8 cellular contexts compared by ENCODE assay signal in genomic region chr1:36398370-36398977, GRCh38. TPM values are rescaled to one million over a fixed set of nuclear protein-coding genes. Genes with fewer than 3 reads are reported as not detected.
DNase-seq lines count a peak whose midpoint lies in the region; ATAC-seq, FAIRE-seq and TF ChIP-seq lines count a peak whose summit lies in the region.

No MANE protein-coding gene starts in this region.

- SMC1A ChIA-PET in GM12878 (lab: Charles Lee; ENCODE audit: uncharacterized antibody, unreplicated experiment) = interaction anchor here (0.7 to 3.8 kb wide), 8 partner anchors 10 to 248 kb away, joined by 3 to 36 read pairs (median 4); no protein-coding TSS in a partner anchor

- WGBS in A549 (ENCODE audit: missing lambda C conversion rate) = 68% methylated on average over 6 of the region's 7 CpGs
- WGBS in GM12878 (ENCODE audit: insufficient coverage, insufficient replicate concordance, low lambda C conversion rate, missing lambda C conversion rate) = 70% methylated on average over 7 of the region's 7 CpGs

- intact Hi-C loops in GM12878 (cut with micrococcal nuclease; ENCODE audit: unreplicated experiment) = no loop called here

- no peaks in the 10 kb centered on the region for H3K9me3 ChIP-seq in A549
- no peaks in the 10 kb centered on the region for H3K9me3 ChIP-seq in HUES6 (ENCODE audit: control insufficient read depth, insufficient read depth, low read depth, low read length)
- peaks cover 2% of the 10 kb centered on the region; the same call in 2 of the 3 replicates for H3K9me3 ChIP-seq in GM12878 (replicated peaks; ENCODE audit: control insufficient read depth, insufficient read depth, low read length)
- H3K9me3 ChIP-seq in muscle layer of duodenum (ENCODE audit: control insufficient read depth in 1 of 2, low read length in 2 of 2) = no peaks in the 10 kb centered on the region

- H3K4me1 ChIP-seq in A549 = peaks cover 9% of the 10 kb centered on the region; the same call in 1 of the 3 replicates
- peaks cover 13% of the 10 kb centered on the region for H3K4me1 ChIP-seq in HUES6 (ENCODE audit: control insufficient read depth, insufficient read depth, low read length)
- H3K4me1 ChIP-seq in GM12878 (ENCODE audit: control insufficient read depth, insufficient read depth, low read length) = peaks cover 13% of the 10 kb centered on the region
- peaks cover 0 to 8% of the 10 kb centered on the region in 2 donors for H3K4me1 ChIP-seq in muscle layer of duodenum (ENCODE audit: control insufficient read depth in 1 of 2, insufficient read depth in 2 of 2, low read length in 2 of 2)

- ATAC-seq in A549 = no peak
- no peak for ATAC-seq in GM12878
- ATAC-seq in GM18505 (IDR thresholded peaks at IDR 0.05; ENCODE audit: unreplicated experiment) = no peak
- ATAC-seq in GM19467 (IDR thresholded peaks at IDR 0.05; ENCODE audit: unreplicated experiment) = no peak

- no peak for TF ChIP-seq CTCF in A549 (IDR thresholded peaks at IDR 0.05)
- no peak for TF ChIP-seq CTCF in GM12878 (IDR thresholded peaks at IDR 0.05 in 2 of 3, conservative IDR thresholded peaks at IDR 0.05 in 1 of 3; ENCODE audit: control insufficient read depth in 2 of 3, extremely low read depth in 1 of 3, insufficient read depth in 1 of 3, low read depth in 3 of 3, low read length in 3 of 3)

- FAIRE-seq in A549 (lab: Jason Lieb, UNC) (no peak), GM12878 (lab: Jason Lieb, UNC) (no peak)

- DNase-seq in A549 (ENCODE audit: low read depth in 1 of 2, low spot score in 1 of 2) (no peak), GM12878 (ENCODE audit: low read depth, low spot score) (no peak), HK-2 (ENCODE audit: unreplicated experiment) (no peak), putamen (ENCODE audit: low spot score) (no peak)

- H4K20me1 ChIP-seq in GM12878 (ENCODE audit: control insufficient read depth, insufficient read depth) = no peaks in the 10 kb centered on the region

- H3K9ac ChIP-seq in HUES6 (ENCODE audit: low read length) (peak overlapping the region; percentile 16), GM12878 (ENCODE audit: control insufficient read depth, insufficient read depth, low read length) (no peak overlapping the region; the same call in 1 of the 2 replicates)

- POLR2A ChIA-PET in A549 (lab: Yijun Ruan, JAX) (interaction anchor here (1.1 to 2.1 kb wide), 3 partner anchors 12 to 249 kb away, joined by 4 to 40 read pairs (median 7); partner anchors contain the start of genes STK40 and TRAPPC3), GM12878 (lab: Charles Lee) (interaction anchor here (0.5 to 5.8 kb wide), 9 partner anchors 11 to 1081 kb away, joined by 3 to 79 read pairs (median 5); partner anchors contain the start of genes MAP7D1, MRPS15, OSCP1 and STK40)

- H3K4me2 ChIP-seq in A549 (peak overlapping the region; percentile 86), GM12878 (ENCODE audit: control insufficient read depth, insufficient read depth) (peak overlapping the region; percentile 93)

- H3K27ac ChIP-seq in A549 (peak overlapping the region; percentile 88 to 99), HUES6 (ENCODE audit: low read depth, low read length) (no peak overlapping the region), GM12878 (ENCODE audit: control insufficient read depth, insufficient read depth) (peak overlapping the region; percentile 77), muscle layer of duodenum (ENCODE audit: low read length) (peak overlapping the region; percentile 96)

- TSS peak; percentile 94 for BruUV-seq in GM12878 (replicated peaks; lab: Mats Ljungman, UMichigan)

- TF ChIP-seq RAD21 in A549 (conservative IDR thresholded peaks at IDR 0.05 in 1 of 2, IDR thresholded peaks at IDR 0.05 in 1 of 2) = no peak
- no peak for TF ChIP-seq RAD21 in GM12878 (IDR thresholded peaks at IDR 0.05; ENCODE audit: insufficient read depth, low read depth, low read length)

- CTCF ChIA-PET in A549 (lab: Yijun Ruan, JAX) (interaction anchor here (1.6 to 3.6 kb wide), 4 partner anchors 11 to 56 kb away, joined by 4 to 14 read pairs (median 10); no protein-coding TSS in a partner anchor), GM12878 (lab: Yijun Ruan, JAX) (interaction anchor here (0.6 to 3.4 kb wide), 6 partner anchors 12 to 247 kb away, joined by 3 to 25 read pairs (median 4); no protein-coding TSS in a partner anchor)

- H3K36me3 ChIP-seq in HUES6 (ENCODE audit: control insufficient read depth, insufficient read depth, low read length) (peaks cover 8% of the 10 kb centered on the region), GM12878 (ENCODE audit: control insufficient read depth in 2 of 2, insufficient read depth in 2 of 2, low read length in 1 of 2) (peaks cover 0 to 5% of the 10 kb centered on the region in 2 experiments; a peak in 2 of 4 replicates), muscle layer of duodenum (ENCODE audit: control insufficient read depth in 1 of 2, insufficient read depth in 2 of 2, low read length in 2 of 2) (peaks cover 4 to 7% of the 10 kb centered on the region in 2 donors)

- in situ Hi-C loops in GM12878 (cut with MboI) = no loop called here

- H3K27me3 ChIP-seq in HUES6 (ENCODE audit: control insufficient read depth, insufficient read depth, low read length) = no peaks in the 10 kb centered on the region
- no peaks in the 10 kb centered on the region for H3K27me3 ChIP-seq in GM12878 (replicated peaks in 1 of 2; ENCODE audit: control insufficient read depth in 2 of 2, insufficient read depth in 2 of 2, low read length in 1 of 2)
- no peaks in the 10 kb centered on the region for H3K27me3 ChIP-seq in muscle layer of duodenum (ENCODE audit: low read depth, low read length)

- H3K4me3 ChIP-seq in A549 = no peak overlapping the region
- H3K4me3 ChIP-seq in HUES6 (ENCODE audit: low read depth, low read length) = peak overlapping the region; percentile 87
- peak overlapping the region; percentile 94 for H3K4me3 ChIP-seq in GM12878
- H3K4me3 ChIP-seq in muscle layer of duodenum (ENCODE audit: low read depth in 1 of 2, low read length in 2 of 2) = peak overlapping the region in 1 of 2 donors; percentile 65

- H2AFZ ChIP-seq in GM12878 (ENCODE audit: control insufficient read depth, low read depth, low read length) = peak overlapping the region; percentile 94; the same call in 1 of the 2 replicates

- TF ChIP-seq POLR2A in A549 (IDR thresholded peaks at IDR 0.05; ENCODE audit: low read length) (no peak), GM12878 (IDR thresholded peaks at IDR 0.05; ENCODE audit: low read depth, low read length) (no peak), GM18505 (IDR thresholded peaks at IDR 0.05; ENCODE audit: borderline replicate concordance, extremely low read depth, insufficient read depth, insufficient read length) (no peak)

- RAD21 ChIA-PET in GM12878 (lab: Charles Lee; ENCODE audit: unreplicated experiment) = interaction anchor here (1.1 to 2.0 kb wide), 4 partner anchors 20 to 248 kb away, joined by 3 to 10 read pairs (median 4); no protein-coding TSS in a partner anchor

- TF ChIP-seq EP300 in A549 (IDR thresholded peaks at IDR 0.05) = no peak
- no peak for TF ChIP-seq EP300 in GM12878 (IDR thresholded peaks at IDR 0.05; ENCODE audit: borderline replicate concordance in 1 of 2, control insufficient read depth in 1 of 2, low read depth in 2 of 2, low read length in 2 of 2)

- H3K79me2 ChIP-seq in GM12878 (ENCODE audit: control insufficient read depth, insufficient read depth, low read length) = peaks cover 27% of the 10 kb centered on the region

RNA-seq across cellular contexts. Expression of gene LSM10, which starts 0.8 kb away (rescaled TPM):
- polyA plus RNA-seq in A549 (2011; rRNA removed) (44.3 and 54.9 TPM in 2 replicates), A549 (2017; fragmentation: RNase III; extraction: RNeasy Plus Mini Kit Qiagen cat#74134 plus additional on column Dnase treatment) (40.3 to 43.3 TPM (median 40.7 TPM) in 3 replicates), GM12878 (2011; rRNA removed) (35.3 and 58.4 TPM in 2 replicates), GM12878 (2014; fragmentation: Illumina TruSeq; extraction: Trizol) (34.1 and 68.0 TPM in 2 replicates), GM12878 (2014; fragmentation: Nextera tagmentation; extraction: Ambion mirVana) (10 to 100 TPM; 26.6 to 36.0 TPM), GM12878 (2014; rRNA removed) (99.8 and 103 TPM in 2 replicates), GM12878 (2016; fragmentation: Nextera tagmentation; extraction: Ambion mirVana) (10 to 100 TPM; 85.9 to 97.3 TPM)
- 107 and 112 TPM in 2 replicates for polyA plus RNA-seq in A549 (2012; cell fraction: cytosol; rRNA removed)
- polyA plus RNA-seq in A549 (2012; cell fraction: nucleus; rRNA removed) = 43.2 and 51.7 TPM in 2 replicates
- polyA minus RNA-seq in A549 (2011; rRNA and poly(A)+ RNA removed) = 30.2 and 39.9 TPM in 2 replicates
- 4.2 and 6.5 TPM in 2 replicates for total RNA-seq in GM12878 (2013; cell fraction: nucleolus; rRNA removed)
- total RNA-seq in GM12878 (2014; rRNA removed) (43.3 and 48.3 TPM in 2 replicates), GM12878 (2014; rRNA removed; fragmentation: Illumina TruSeq; extraction: Trizol) (11.9 and 13.1 TPM in 2 replicates), GM12878 (2021) (53.6 and 56.6 TPM in 2 replicates)
- polyA plus RNA-seq in GM12878 (2011; ENCODE audit: low read depth) = 39.7 TPM
- polyA plus RNA-seq in GM12878 (2011; cell fraction: cytosol; rRNA removed) = 70.9 and 107 TPM in 2 replicates
- polyA plus RNA-seq in GM12878 (2011; cell fraction: nucleus; rRNA removed) = 31.8 and 32.9 TPM in 2 replicates
- 42.3 and 45.0 TPM in 2 replicates for polyA plus RNA-seq in GM12878 (2012)
- polyA minus RNA-seq in GM12878 (2011; rRNA and poly(A)+ RNA removed) = 38.8 and 41.3 TPM in 2 replicates
- polyA minus RNA-seq in GM12878 (2011; cell fraction: cytosol; rRNA and poly(A)+ RNA removed) = 10.7 and 23.7 TPM in 2 replicates
- polyA minus RNA-seq in GM12878 (2011; cell fraction: nucleus; rRNA and poly(A)+ RNA removed) = 11.6 and 17.0 TPM in 2 replicates

RNA-seq across cellular contexts. Expression of gene STK40, which starts 12.8 kb away (rescaled TPM):
- 8.9 and 10.5 TPM in 2 replicates for polyA plus RNA-seq in A549 (2011; rRNA removed)
- 10.0 and 12.0 TPM in 2 replicates for polyA plus RNA-seq in A549 (2012; cell fraction: cytosol; rRNA removed)
- 22.8 and 25.9 TPM in 2 replicates for polyA plus RNA-seq in A549 (2012; cell fraction: nucleus; rRNA removed)
- polyA plus RNA-seq in A549 (2017; fragmentation: RNase III; extraction: RNeasy Plus Mini Kit Qiagen cat#74134 plus additional on column Dnase treatment) = 6.0 to 7.6 TPM (median 6.8 TPM) in 3 replicates
- polyA minus RNA-seq in A549 (2011; rRNA and poly(A)+ RNA removed) = 12.3 and 15.2 TPM in 2 replicates
- 12.2 and 12.4 TPM in 2 replicates for total RNA-seq in GM12878 (2013; cell fraction: nucleolus; rRNA removed)
- total RNA-seq in GM12878 (2014; rRNA removed) = 26.5 and 30.1 TPM in 2 replicates
- 13.6 and 14.3 TPM in 2 replicates for total RNA-seq in GM12878 (2014; rRNA removed; fragmentation: Illumina TruSeq; extraction: Trizol)
- 51.0 and 57.0 TPM in 2 replicates for total RNA-seq in GM12878 (2021)
- polyA plus RNA-seq in GM12878 (2011; ENCODE audit: low read depth) = 11.9 TPM
- polyA plus RNA-seq in GM12878 (2011; rRNA removed) = 17.2 and 29.0 TPM in 2 replicates
- 22.6 and 24.0 TPM in 2 replicates for polyA plus RNA-seq in GM12878 (2011; cell fraction: cytosol; rRNA removed)
- polyA plus RNA-seq in GM12878 (2011; cell fraction: nucleus; rRNA removed) = 20.1 and 24.6 TPM in 2 replicates
- polyA plus RNA-seq in GM12878 (2012) = 27.7 and 29.5 TPM in 2 replicates
- 11.6 and 28.4 TPM in 2 replicates for polyA plus RNA-seq in GM12878 (2014; fragmentation: Illumina TruSeq; extraction: Trizol)
- 1 to 10 TPM in 1 of 2 experiments, under 1 TPM in 1; 0.27 to 2.1 TPM for polyA plus RNA-seq in GM12878 (2014; fragmentation: Nextera tagmentation; extraction: Ambion mirVana)
- 37.0 and 40.6 TPM in 2 replicates for polyA plus RNA-seq in GM12878 (2014; rRNA removed)
- 10 to 100 TPM; 39.8 to 41.7 TPM for polyA plus RNA-seq in GM12878 (2016; fragmentation: Nextera tagmentation; extraction: Ambion mirVana)
- 22.2 and 22.4 TPM in 2 replicates for polyA minus RNA-seq in GM12878 (2011; rRNA and poly(A)+ RNA removed)
- 7.1 and 7.5 TPM in 2 replicates for polyA minus RNA-seq in GM12878 (2011; cell fraction: cytosol; rRNA and poly(A)+ RNA removed)
- polyA minus RNA-seq in GM12878 (2011; cell fraction: nucleus; rRNA and poly(A)+ RNA removed) = 3.3 and 5.7 TPM in 2 replicates

RNA-seq across cellular contexts. Expression of gene OSCP1, which starts 51.8 kb away (rescaled TPM):
- polyA plus RNA-seq in A549 (2011; rRNA removed) (6.6 and 6.8 TPM in 2 replicates), A549 (2017; fragmentation: RNase III; extraction: RNeasy Plus Mini Kit Qiagen cat#74134 plus additional on column Dnase treatment) (4.0 to 4.8 TPM (median 4.6 TPM) in 3 replicates), GM12878 (2011; rRNA removed) (1.9 and 3.0 TPM in 2 replicates), GM12878 (2014; fragmentation: Illumina TruSeq; extraction: Trizol) (1.8 and 1.9 TPM in 2 replicates), GM12878 (2014; fragmentation: Nextera tagmentation; extraction: Ambion mirVana) (1 to 10 TPM; 5.5 to 5.9 TPM), GM12878 (2014; rRNA removed) (3.0 and 4.4 TPM in 2 replicates), GM12878 (2016; fragmentation: Nextera tagmentation; extraction: Ambion mirVana) (1 to 10 TPM; 3.3 to 4.1 TPM)
- polyA plus RNA-seq in A549 (2012; cell fraction: cytosol; rRNA removed) = 3.3 and 3.4 TPM in 2 replicates
- polyA plus RNA-seq in A549 (2012; cell fraction: nucleus; rRNA removed) = 1.8 and 4.3 TPM in 2 replicates
- polyA minus RNA-seq in A549 (2011; rRNA and poly(A)+ RNA removed) = 6.7 and 7.8 TPM in 2 replicates
- 0.76 and 2.5 TPM in 2 replicates for total RNA-seq in GM12878 (2013; cell fraction: nucleolus; rRNA removed)
- total RNA-seq in GM12878 (2014; rRNA removed) (1.9 and 2.8 TPM in 2 replicates), GM12878 (2014; rRNA removed; fragmentation: Illumina TruSeq; extraction: Trizol) (1.7 and 2.2 TPM in 2 replicates), GM12878 (2021) (1.5 and 3.1 TPM in 2 replicates)
- polyA plus RNA-seq in GM12878 (2011; ENCODE audit: low read depth) = 2.8 TPM
- polyA plus RNA-seq in GM12878 (2011; cell fraction: cytosol; rRNA removed) = 1.3 and 1.5 TPM in 2 replicates
- 0.75 and 1.5 TPM in 2 replicates for polyA plus RNA-seq in GM12878 (2011; cell fraction: nucleus; rRNA removed)
- 1.9 and 2.3 TPM in 2 replicates for polyA plus RNA-seq in GM12878 (2012)
- 1.2 and 2.9 TPM in 2 replicates for polyA minus RNA-seq in GM12878 (2011; rRNA and poly(A)+ RNA removed)
- not detected in 2 replicates for polyA minus RNA-seq in GM12878 (2011; cell fraction: cytosol; rRNA and poly(A)+ RNA removed)
- polyA minus RNA-seq in GM12878 (2011; cell fraction: nucleus; rRNA and poly(A)+ RNA removed) = 1.1 and 2.1 TPM in 2 replicates
